In the genomic region with DNA sequence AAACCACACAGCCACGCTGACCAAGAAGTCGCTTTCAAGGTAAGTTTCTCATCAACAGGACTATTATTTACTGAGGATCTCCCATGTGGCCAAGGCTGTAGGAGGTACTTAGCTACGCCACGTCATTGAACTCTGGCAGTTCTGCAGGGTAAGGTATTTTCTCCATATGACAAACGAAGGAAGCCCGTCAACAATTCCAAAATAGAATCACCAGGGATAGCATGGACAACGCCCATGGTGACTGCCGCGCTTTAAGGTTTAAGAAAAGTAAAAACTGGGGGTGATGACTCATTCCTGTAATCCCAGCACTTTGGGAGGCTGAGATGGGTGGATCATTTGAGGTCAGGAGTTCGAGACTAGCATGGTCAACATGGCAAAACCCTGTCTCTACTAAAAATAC, we compare ENCODE assay signal across 12 cellular contexts. TPM values are rescaled to one million over a fixed set of nuclear protein-coding genes. Genes with fewer than 3 reads are reported as not detected.
A peak's percentile ranks its signal among the peaks of the same experiment; 100 is the strongest.
DNase-seq lines count a peak whose midpoint lies in the region; ATAC-seq and TF ChIP-seq lines count a peak whose summit lies in the region.
"Had no signal": no experiment of that assay in that cellular context is flagged by ENCODE, and none has a peak within 500 bp of the region (broad histone marks: within the 10 kb centered on the region; RNA-seq: fewer than 3 reads in every experiment).

No MANE protein-coding gene starts in this region.

- CTCF ChIA-PET in CD4-positive, alpha-beta T cell (lab: Charles Lee): no interaction called here
- CTCF ChIA-PET in T-cell (lab: Charles Lee): no interaction called here

- H3K79me2 ChIP-seq in smooth muscle cell (ENCODE audit: low read depth): peaks cover 54% of the 10 kb centered on the region

- H3K4me1 Mint-ChIP-seq in CD4-positive, alpha-beta T cell (ENCODE audit: low read depth): peaks cover 19% of the 10 kb centered on the region
- peaks cover 22 to 28% (median 23%) of the 10 kb centered on the region in 3 donors for H3K4me1 Mint-ChIP-seq in T-cell

- H3K27me3 Mint-ChIP-seq in CD4-positive, alpha-beta T cell: no peaks in the 10 kb centered on the region
- no peaks in the 10 kb centered on the region for H3K27me3 Mint-ChIP-seq in T-cell

- H3K27ac Mint-ChIP-seq in CD4-positive, alpha-beta T cell: no peak overlapping the region
- no peak overlapping the region for H3K27ac Mint-ChIP-seq in T-cell

- H3K9me3 ChIP-seq in smooth muscle cell (replicated peaks; ENCODE audit: low read depth): no peaks in the 10 kb centered on the region
- H3K9me3 ChIP-seq in CD4-positive, alpha-beta T cell (ENCODE audit: control insufficient read depth, low read length): no peaks in the 10 kb centered on the region

- H3K4me3 ChIP-seq in fibroblast of villous mesenchyme (ENCODE audit: low read depth, low read length): no peak overlapping the region
- no peak overlapping the region for H3K4me3 ChIP-seq in smooth muscle cell
- no peak overlapping the region for H3K4me3 ChIP-seq in coronary artery

- WGBS in smooth muscle cell (ENCODE audit: low lambda C conversion rate): 30% methylated on average over 10 of the region's 10 CpGs

- ATAC-seq in CD4-positive, alpha-beta T cell (ENCODE audit: poor library complexity): no peak
- ATAC-seq in T-cell (replicated peaks in 1 of 4): no peak

- TF ChIP-seq CTCF in fibroblast of villous mesenchyme (IDR thresholded peaks at IDR 0.05; ENCODE audit: insufficient read depth, low read depth, low read length) (no peak), smooth muscle cell (IDR thresholded peaks at IDR 0.05; ENCODE audit: borderline replicate concordance, insufficient read depth, poor library complexity, severe bottlenecking) (no peak), coronary artery (IDR thresholded peaks at IDR 0.05) (no peak)
- no peak for TF ChIP-seq CTCF in CD4-positive, alpha-beta T cell (IDR thresholded peaks at IDR 0.05)

- peak overlapping the region; percentile 84 for H3K9ac ChIP-seq in smooth muscle cell (ENCODE audit: low read depth)

- peaks cover 30% of the 10 kb centered on the region for H3K36me3 Mint-ChIP-seq in CD4-positive, alpha-beta T cell (ENCODE audit: low read depth)
- peaks cover 30% of the 10 kb centered on the region for H3K36me3 Mint-ChIP-seq in T-cell

- peaks cover 57% of the 10 kb centered on the region for H3K4me1 ChIP-seq in smooth muscle cell (ENCODE audit: low read depth)

- no peaks in the 10 kb centered on the region for H3K36me3 ChIP-seq in smooth muscle cell (ENCODE audit: low read depth)

- peak overlapping the region; percentile 80 for H3K4me2 ChIP-seq in smooth muscle cell

- H3K9me3 Mint-ChIP-seq in CD4-positive, alpha-beta T cell: no peaks in the 10 kb centered on the region
- no peaks in the 10 kb centered on the region for H3K9me3 Mint-ChIP-seq in T-cell

- peaks cover 44% of the 10 kb centered on the region for H3F3A ChIP-seq in smooth muscle cell (ENCODE audit: low read depth)

- no peak overlapping the region for H3K4me3 Mint-ChIP-seq in CD4-positive, alpha-beta T cell
- no peak overlapping the region for H3K4me3 Mint-ChIP-seq in T-cell

- POLR2A ChIA-PET in CD4-positive, alpha-beta T cell (lab: Charles Lee): no interaction called here
- POLR2A ChIA-PET in T-cell (lab: Charles Lee): no interaction called here

- H3K27me3 ChIP-seq in smooth muscle cell (ENCODE audit: low read depth): no peaks in the 10 kb centered on the region
- no peaks in the 10 kb centered on the region for H3K27me3 ChIP-seq in CD4-positive, alpha-beta T cell (ENCODE audit: control insufficient read depth, insufficient read depth, low read length)

- no peak overlapping the region for H2AFZ ChIP-seq in smooth muscle cell (ENCODE audit: low read depth)

- intact Hi-C loops in CD4-positive, alpha-beta T cell (cut with DNase I, micrococcal nuclease): no loop called here

- DNase-seq in H4 (ENCODE audit: low spot score): peak; percentile 88
- peak; percentile 81 for DNase-seq in amniotic epithelial cell (ENCODE audit: low read depth)
- DNase-seq in fibroblast of villous mesenchyme (ENCODE audit: low read depth): peak; percentile 91
- no peak for DNase-seq in smooth muscle cell (lab: John Stamatoyannopoulos, UW; ENCODE audit: unreplicated experiment)
- DNase-seq in CD4-positive, alpha-beta T cell: no peak
- DNase-seq in coronary artery (ENCODE audit: low spot score): no peak
- DNase-seq in T-cell: no peak
- no peak for DNase-seq in HUDEP-2 (lab: John Stamatoyannopoulos, UW; ENCODE audit: unreplicated experiment in 76 of 76)
- DNase-seq: activated CD8-positive, alpha-beta memory T cell treated with anti-CD3 and anti-CD28 coated beads, Interleukin-2, amount 50 U/mL, for 4 hours; stimulated activated CD4-positive, alpha-beta T cell treated with anti-CD3 and anti-CD28 coated beads, Interleukin-2, amount 100 ng/mL, for 24 hours had no signal

- no peaks in the 10 kb centered on the region for H4K20me1 ChIP-seq in smooth muscle cell (ENCODE audit: low read depth)

- peak overlapping the region; percentile 99 for H3K27ac ChIP-seq in smooth muscle cell (ENCODE audit: low read depth)
- no peak overlapping the region for H3K27ac ChIP-seq in CD4-positive, alpha-beta T cell (ENCODE audit: low read depth, low read length)
- peak overlapping the region in 1 of 2 donors; percentile 89 for H3K27ac ChIP-seq in coronary artery

RNA-seq across cellular contexts. Expression of a gene that starts 28.6 kb away (rescaled TPM):
- total RNA-seq in H4 (2014; rRNA removed; shearing (Covaris generic)): 6.8 and 7.9 TPM in 2 replicates
- total RNA-seq in fibroblast of villous mesenchyme: 27.2 and 34.1 TPM in 2 replicates
- 15.2 and 17.2 TPM in 2 replicates for total RNA-seq in smooth muscle cell
- polyA plus RNA-seq in smooth muscle cell: 22.0 and 24.7 TPM in 2 replicates
- total RNA-seq in CD4-positive, alpha-beta T cell: 10 to 100 TPM; 21.1 to 24.2 TPM
- total RNA-seq in T-cell: 10 to 100 TPM; 21.8 to 40.1 (median 35.0) TPM

RNA-seq across cellular contexts. Expression of a gene that starts 51.1 kb away (rescaled TPM):
- not detected in 2 replicates for total RNA-seq in H4 (2014; rRNA removed; shearing (Covaris generic))
- total RNA-seq in fibroblast of villous mesenchyme (not detected in 2 replicates), smooth muscle cell (not detected in 2 replicates), T-cell (not detected)
- not detected in 2 replicates for polyA plus RNA-seq in smooth muscle cell
- not detected for total RNA-seq in CD4-positive, alpha-beta T cell
- total RNA-seq: lower leg skin, ureter had no signal

Comparison
In these comparisons a context has a peak if more than half of its experiments do, and no peak if none do; other contexts are left out.
1. DNase-seq: peak in H4 (single experiment), amniotic epithelial cell (single experiment) and fibroblast of villous mesenchyme (single experiment); none in smooth muscle cell (single experiment), CD4-positive, alpha-beta T cell (0 of 10), coronary artery (single experiment), T-cell (0 of 34) and HUDEP-2 (0 of 76).